13 cellular contexts compared by ENCODE assay signal in the genomic region with DNA sequence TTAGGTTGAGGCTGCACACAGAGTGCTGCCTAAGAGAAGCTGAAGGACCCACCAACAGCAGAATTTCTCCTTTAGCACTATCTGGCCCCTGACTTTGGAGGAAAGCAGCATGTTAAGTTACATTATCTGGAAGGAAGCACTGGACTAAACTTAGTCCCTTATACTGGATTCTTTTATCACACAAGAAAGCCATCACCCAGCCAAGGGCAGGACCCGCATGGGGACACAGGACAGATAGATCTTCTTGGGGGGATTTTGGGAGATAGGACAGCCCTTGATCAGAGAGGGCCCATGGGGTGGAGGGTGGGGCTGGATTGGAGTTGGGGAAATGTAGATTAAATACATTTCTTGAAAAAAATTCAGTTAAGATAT.
DNase-seq lines count a peak whose midpoint lies in the region; ATAC-seq and TF ChIP-seq lines count a peak whose summit lies in the region.
"Had no signal": no experiment of that assay in that cellular context is flagged by ENCODE, and none has a peak within 500 bp of the region (broad histone marks: within the 10 kb centered on the region; RNA-seq: fewer than 3 reads in every experiment).

No MANE protein-coding gene starts in this region.

- H3K4me2 ChIP-seq in BLaER1 treated with 17β-estradiol and CSF1 and Interleukin-3, amounts not matched to agents 10 nM and 100 nM: peak overlapping the region; percentile 27 to 79 (median 63)
- peak overlapping the region; percentile 71 for H3K4me2 ChIP-seq in OCI-LY3 (ENCODE audit: low read length)

- no peaks in the 10 kb centered on the region for H3K27me3 Mint-ChIP-seq in memory B cell

- no peak overlapping the region for H3K9ac ChIP-seq in BLaER1 treated with 17β-estradiol and CSF1 and Interleukin-3, amounts not matched to agents 10 nM and 100 nM
- peak overlapping the region; percentile 63 for H3K9ac ChIP-seq in OCI-LY3 (ENCODE audit: low read length)

- H3K4me3 ChIP-seq in BLaER1 treated with 17β-estradiol and CSF1 and Interleukin-3, amounts not matched to agents 10 nM and 100 nM: no peak overlapping the region
- peak overlapping the region; percentile 28; the same call in 1 of the 2 replicates for H3K4me3 ChIP-seq in OCI-LY3 (ENCODE audit: low read length)

- peak overlapping the region in 4 of 11 experiments; percentile 9 to 55 (median 45); a peak in 6 of 22 replicates for H3K27ac ChIP-seq in BLaER1 treated with 17β-estradiol and CSF1 and Interleukin-3, amounts not matched to agents 10 nM and 100 nM
- peak overlapping the region; percentile 96 for H3K27ac ChIP-seq in OCI-LY3 (ENCODE audit: low read length)
- H3K27ac ChIP-seq: RWPE1 had no signal

- no peak overlapping the region for H2AFZ ChIP-seq in OCI-LY3 (ENCODE audit: low read depth, low read length)

- H3K36me3 Mint-ChIP-seq in memory B cell: peaks cover 11% of the 10 kb centered on the region
- H3K36me3 Mint-ChIP-seq: activated naive CD4-positive, alpha-beta T cell treated with anti-CD3 and anti-CD28 coated beads, Interleukin-2, amount 10 ng/mL, durations not matched to agents 7 days and 5 days had no signal

- peaks cover 0 to 17% (median 7%) of the 10 kb centered on the region in 11 experiments; a peak in 10 of 22 replicates for H3K9me3 ChIP-seq in BLaER1 treated with 17β-estradiol and CSF1 and Interleukin-3, amounts not matched to agents 10 nM and 100 nM (replicated peaks in 1 of 11)
- no peaks in the 10 kb centered on the region for H3K9me3 ChIP-seq in OCI-LY3 (ENCODE audit: insufficient read depth, low read length)

- H3K36me3 ChIP-seq in BLaER1 treated with 17β-estradiol and CSF1 and Interleukin-3, amounts not matched to agents 10 nM and 100 nM: peaks cover 0 to 33% (median 13%) of the 10 kb centered on the region in 11 experiments; a peak in 11 of 22 replicates
- H3K36me3 ChIP-seq in OCI-LY3 (replicated peaks; ENCODE audit: low read depth, low read length): peaks cover 19% of the 10 kb centered on the region

- H3K79me2 ChIP-seq in OCI-LY3 (ENCODE audit: low read length): peaks cover 91% of the 10 kb centered on the region

- no peak for DNase-seq in memory B cell (ENCODE audit: low spot score in 2 of 2)
- no peak for DNase-seq in SW480 (ENCODE audit: low spot score)
- DNase-seq in kidney tubule cell (ENCODE audit: low spot score): no peak
- DNase-seq in activated CD4-positive, CD25-positive, alpha-beta regulatory T cell treated with anti-CD3 and anti-CD28 coated beads, Interleukin-2, amount 50 U/mL, for 72 hours: no peak
- DNase-seq: NCI-H187 treated with DMSO at 0.1 percent for 48 hours, NCI-H526 treated with DMSO at 0.1 percent for 48 hours had no signal

- no peaks in the 10 kb centered on the region for H3K27me3 ChIP-seq in BLaER1 treated with 17β-estradiol and CSF1 and Interleukin-3, amounts not matched to agents 10 nM and 100 nM
- no peaks in the 10 kb centered on the region for H3K27me3 ChIP-seq in OCI-LY3 (ENCODE audit: low read depth, low read length)

- H3K4me3 Mint-ChIP-seq in memory B cell: peak overlapping the region; percentile 67
- H3K4me3 Mint-ChIP-seq: activated naive CD4-positive, alpha-beta T cell treated with anti-CD3 and anti-CD28 coated beads, Interleukin-2, amount 10 ng/mL, durations not matched to agents 7 days and 5 days had no signal

- peaks cover 0 to 90% (median 38%) of the 10 kb centered on the region in 11 experiments; a peak in 16 of 22 replicates for H4K20me1 ChIP-seq in BLaER1 treated with 17β-estradiol and CSF1 and Interleukin-3, amounts not matched to agents 10 nM and 100 nM
- peaks cover 70% of the 10 kb centered on the region for H4K20me1 ChIP-seq in OCI-LY3 (ENCODE audit: insufficient read depth, low read length)

- H3K4me1 ChIP-seq in BLaER1 treated with 17β-estradiol and CSF1 and Interleukin-3, amounts not matched to agents 10 nM and 100 nM: peaks cover 36 to 87% (median 79%) of the 10 kb centered on the region in 10 experiments
- peaks cover 90% of the 10 kb centered on the region for H3K4me1 ChIP-seq in OCI-LY3 (ENCODE audit: low read length)

- TF ChIP-seq CTCF in OCI-LY3 (IDR thresholded peaks at IDR 0.05; ENCODE audit: low read depth, low read length): no peak

- peaks cover 67% of the 10 kb centered on the region for H3K4me1 Mint-ChIP-seq in memory B cell

- H3K27ac Mint-ChIP-seq in memory B cell: no peak overlapping the region
- H3K27ac Mint-ChIP-seq: activated naive CD4-positive, alpha-beta T cell treated with anti-CD3 and anti-CD28 coated beads, Interleukin-2, amount 10 ng/mL, durations not matched to agents 7 days and 5 days had no signal

- ATAC-seq in GM18499 (IDR thresholded peaks at IDR 0.05; ENCODE audit: insufficient read depth, unreplicated experiment) (peak; percentile 9), memory B cell (ENCODE audit: low read depth) (no peak), HG02759 (IDR thresholded peaks at IDR 0.05; ENCODE audit: unreplicated experiment) (no peak)
- ATAC-seq: HCT116 had no signal

- H3K9me3 Mint-ChIP-seq in memory B cell: peaks cover 1% of the 10 kb centered on the region
- H3K9me3 Mint-ChIP-seq: activated naive CD4-positive, alpha-beta T cell treated with anti-CD3 and anti-CD28 coated beads, Interleukin-2, amount 10 ng/mL, durations not matched to agents 7 days and 5 days had no signal
